Comparison of ENCODE assay signal across 1 cellular context in genomic region chr6:2990179-2990931, GRCh38.
A peak's percentile ranks its signal among the peaks of the same experiment; 100 is the strongest.
TF ChIP-seq lines count a peak whose summit lies in the region.

No MANE protein-coding gene starts in this region.

TF ChIP-seq in IMR-90, 13 proteins besides CTCF, POLR2A, EP300 and RAD21 (continued from another document):
- TF ChIP-seq ELK1 (IDR thresholded peaks at IDR 0.05; ENCODE audit: borderline replicate concordance, low read depth, low read length): no peak
- TF ChIP-seq CHD1 (IDR thresholded peaks at IDR 0.05; ENCODE audit: low read depth, low read length): no peak; the same call in 1 of the 2 replicates
- peak; percentile 93 for TF ChIP-seq MAFK (IDR thresholded peaks at IDR 0.05; ENCODE audit: low read depth, low read length)
- no peak for TF ChIP-seq USF2 (IDR thresholded peaks at IDR 0.05; ENCODE audit: low read depth, low read length)
- no peak for TF ChIP-seq NFE2L2 (IDR thresholded peaks at IDR 0.05; ENCODE audit: low read depth, low read length)
- TF ChIP-seq RFX5 (IDR thresholded peaks at IDR 0.05; ENCODE audit: low read depth, low read length): no peak
